Comparison of ENCODE assay signal across 16 cellular contexts in genomic region chr6:16742116-16742515, GRCh38. TPM values are rescaled to one million over a fixed set of nuclear protein-coding genes. Genes with fewer than 3 reads are reported as not detected.
DNase-seq lines count a peak whose midpoint lies in the region; ATAC-seq and TF ChIP-seq lines count a peak whose summit lies in the region.
"Had no signal": no experiment of that assay in that cellular context is flagged by ENCODE, and none has a peak within 500 bp of the region (broad histone marks: within the 10 kb centered on the region; RNA-seq: fewer than 3 reads in every experiment).

No MANE protein-coding gene starts in this region.

- H3K14ac ChIP-seq in mesenchymal stem cell (ENCODE audit: low read length in 2 of 2), result no peak overlapping the region

- no peak for TF ChIP-seq CTCF in RWPE2 (IDR thresholded peaks at IDR 0.05; ENCODE audit: poor library complexity, severe bottlenecking)

- no peak overlapping the region for H2AFZ ChIP-seq in mesenchymal stem cell (ENCODE audit: low read depth, low read length)

- H3K18ac ChIP-seq in mesenchymal stem cell (ENCODE audit: low read depth in 1 of 2, low read length in 2 of 2), result peak overlapping the region; percentile 6 to 65

- peak overlapping the region; percentile 100 for H2AK5ac ChIP-seq in mesenchymal stem cell (ENCODE audit: low read length, severe bottlenecking)

- H3K36me3 ChIP-seq in RWPE2 (ENCODE audit: low read depth) (no peaks in the 10 kb centered on the region), mesenchymal stem cell (ENCODE audit: control insufficient read depth in 1 of 2, insufficient read depth in 2 of 2, low read depth in 1 of 2, low read length in 2 of 2) (peaks cover 0 to 14% of the 10 kb centered on the region in 2 experiments), stomach smooth muscle (ENCODE audit: control insufficient read depth in 2 of 2, insufficient read depth in 2 of 2, low read length in 2 of 2) (peaks cover 0 to 2% of the 10 kb centered on the region in 2 donors)

- no peak overlapping the region for H2BK15ac ChIP-seq in mesenchymal stem cell (ENCODE audit: low read depth, poor library complexity, severe bottlenecking)

- no peak overlapping the region for H3K4ac ChIP-seq in mesenchymal stem cell (ENCODE audit: low read depth in 1 of 2, low read length in 2 of 2)

- no peak overlapping the region for H4K91ac ChIP-seq in mesenchymal stem cell (ENCODE audit: low read length)

- 90% methylated on average over 1 of the region's 1 CpG for WGBS in mesenchymal stem cell

- H3K23ac ChIP-seq in mesenchymal stem cell (ENCODE audit: low read length in 2 of 2), result no peak overlapping the region

- no peak overlapping the region for H4K8ac ChIP-seq in mesenchymal stem cell (ENCODE audit: low read length)

- H3K9ac ChIP-seq in mesenchymal stem cell (ENCODE audit: low read length) (no peak overlapping the region), stomach smooth muscle (ENCODE audit: low read length in 2 of 2) (no peak overlapping the region)
- H3K9ac ChIP-seq: BLaER1 treated with 17β-estradiol and CSF1 and Interleukin-3, amounts not matched to agents 10 nM and 100 nM had no signal

- H3K27me3 ChIP-seq in RWPE2 (ENCODE audit: insufficient read depth, poor library complexity, severe bottlenecking) (no peaks in the 10 kb centered on the region), mesenchymal stem cell (ENCODE audit: control insufficient read depth in 1 of 2, insufficient read depth in 1 of 2, low read length in 2 of 2) (no peaks in the 10 kb centered on the region), stomach smooth muscle (ENCODE audit: control insufficient read depth in 1 of 2, insufficient read depth in 2 of 2, low read length in 2 of 2) (no peaks in the 10 kb centered on the region)
- H3K27me3 ChIP-seq: BLaER1 treated with 17β-estradiol and CSF1 and Interleukin-3, amounts not matched to agents 10 nM and 100 nM had no signal

- H2BK120ac ChIP-seq in mesenchymal stem cell (ENCODE audit: low read depth, low read length), result no peak overlapping the region

- peaks cover 22% of the 10 kb centered on the region for H3K79me1 ChIP-seq in mesenchymal stem cell (replicated peaks; ENCODE audit: low read length, poor library complexity, severe bottlenecking)

- ATAC-seq in RWPE2 (ENCODE audit: low read depth) (no peak), GM19467 (IDR thresholded peaks at IDR 0.05; ENCODE audit: unreplicated experiment) (no peak), HG02973 (IDR thresholded peaks at IDR 0.05; ENCODE audit: unreplicated experiment) (no peak)

- H2BK12ac ChIP-seq in mesenchymal stem cell (ENCODE audit: low read length in 2 of 2), result peak overlapping the region; percentile 23 to 75

- H3K27ac ChIP-seq in RWPE2 (ENCODE audit: poor library complexity, severe bottlenecking) (peak overlapping the region; percentile 63), mesenchymal stem cell (ENCODE audit: low read length, poor library complexity, severe bottlenecking) (peak overlapping the region; percentile 59), stomach smooth muscle (ENCODE audit: low read length) (peak overlapping the region; percentile 32)

- peaks cover 41% of the 10 kb centered on the region for H3K4me1 ChIP-seq in RWPE2 (ENCODE audit: insufficient read depth, poor library complexity, severe bottlenecking)
- peaks cover 12% of the 10 kb centered on the region for H3K4me1 ChIP-seq in mesenchymal stem cell (ENCODE audit: control insufficient read depth, insufficient read depth, low read depth, low read length)
- peaks cover 25% of the 10 kb centered on the region for H3K4me1 ChIP-seq in stomach smooth muscle (ENCODE audit: control insufficient read depth, insufficient read depth, low read length)

- H3K4me3 ChIP-seq in RWPE2 (ENCODE audit: severe bottlenecking) (no peak overlapping the region), mesenchymal stem cell (ENCODE audit: insufficient read depth in 1 of 2, low read depth in 1 of 2, low read length in 2 of 2) (no peak overlapping the region), stomach smooth muscle (ENCODE audit: low read length in 2 of 2) (no peak overlapping the region)
- H3K4me3 ChIP-seq: BLaER1 treated with 17β-estradiol and CSF1 and Interleukin-3, amounts not matched to agents 10 nM and 100 nM had no signal

- H2BK5ac ChIP-seq in mesenchymal stem cell (ENCODE audit: low read depth, low read length, poor library complexity, severe bottlenecking), result peak overlapping the region; percentile 61

- H3K9me3 ChIP-seq in RWPE2 (ENCODE audit: severe bottlenecking) (no peaks in the 10 kb centered on the region), mesenchymal stem cell (ENCODE audit: control insufficient read depth, low read length) (no peaks in the 10 kb centered on the region), stomach smooth muscle (ENCODE audit: control insufficient read depth in 2 of 2, low read length in 2 of 2) (no peaks in the 10 kb centered on the region)
- H3K9me3 ChIP-seq: BLaER1 treated with 17β-estradiol and CSF1 and Interleukin-3, amounts not matched to agents 10 nM and 100 nM had no signal

- no peak overlapping the region for H3K4me2 ChIP-seq in mesenchymal stem cell (ENCODE audit: low read length, poor library complexity, severe bottlenecking)

- DNase-seq in GM03348 (ENCODE audit: low spot score), result peak; percentile 20
- no peak for DNase-seq in RWPE2 (ENCODE audit: low spot score)
- no peak for DNase-seq in mesenchymal stem cell
- no peak for DNase-seq in Ammon's horn (ENCODE audit: low spot score)
- no peak for DNase-seq in HuH-7 (ENCODE audit: low spot score)
- DNase-seq: activated CD4-positive, CD25-positive, alpha-beta regulatory T cell; activated naive CD4-positive, alpha-beta T cell; anterior cingulate cortex; DMS79 treated with DMSO at 0.1 percent for 48 hours; glutamatergic neuron; immature natural killer cell; Right ventricle myocardium superior had no signal

RNA-seq across cellular contexts. Expression of gene ATXN1, which starts 19.1 kb away (rescaled TPM):
- 16.8 TPM for polyA plus RNA-seq in mesenchymal stem cell (2013, experiment 1 of 2)
- polyA plus RNA-seq in mesenchymal stem cell (2013, experiment 2 of 2), result 16.0 TPM
